Comparison of ENCODE assay signal across 9 cellular contexts in genomic region chr12:753401-754237, GRCh38. TPM values are rescaled to one million over a fixed set of nuclear protein-coding genes. Genes with fewer than 3 reads are reported as not detected.
DNase-seq lines count a peak whose midpoint lies in the region; ATAC-seq, FAIRE-seq and TF ChIP-seq lines count a peak whose summit lies in the region.
"Had no signal": no experiment of that assay in that cellular context is flagged by ENCODE, and none has a peak within 500 bp of the region (broad histone marks: within the 10 kb centered on the region; RNA-seq: fewer than 3 reads in every experiment).

No MANE protein-coding gene starts in this region.

- TF ChIP-seq CTCF in K562 (IDR thresholded peaks at IDR 0.05 in 2 of 3, conservative IDR thresholded peaks at IDR 0.05 in 1 of 3; ENCODE audit: insufficient read depth in 2 of 3, low read depth in 1 of 3, low read length in 3 of 3) (0 out of 6 replicates have a peak, but pooled peaks of 1 of the 3 experiments have one; percentile 38), spleen (IDR thresholded peaks at IDR 0.05 in 8 of 11, conservative IDR thresholded peaks at IDR 0.05 in 3 of 11) (peak in 5 of 11 experiments; percentile 14 to 42 (median 30))

- peak overlapping the region; percentile 61 for H3K4me3 ChIP-seq in K562
- H3K4me3 ChIP-seq in spleen = peak overlapping the region; percentile 70 to 89 (median 79)

- no peaks in the 10 kb centered on the region for H3K9me1 ChIP-seq in K562 (ENCODE audit: control insufficient read depth, insufficient read depth, low read length)

- H3K9me3 Mint-ChIP-seq in immature natural killer cell = no peaks in the 10 kb centered on the region

- TF ChIP-seq POLR2A in K562 (conservative IDR thresholded peaks at IDR 0.05) (no peak), spleen (IDR thresholded peaks at IDR 0.05) (no peak)

- ATAC-seq in HG03095 (IDR thresholded peaks at IDR 0.05; ENCODE audit: unreplicated experiment) (peak; percentile 4), K562 (peak; percentile 48)

- under 1% methylated on average over 46 of the region's 81 CpGs for WGBS in K562 (ENCODE audit: insufficient coverage, low coverage, missing lambda C conversion rate)
- WGBS in spleen, 5 donors = 0 to 1% (median 0%) methylated on average over 32 to 81 of the region's 81 CpGs

- H3K27ac Mint-ChIP-seq in immature natural killer cell = peak overlapping the region; percentile 89 to 94 (median 91)

- peaks cover 40 to 48% of the 10 kb centered on the region in 2 donors for H3K4me1 Mint-ChIP-seq in immature natural killer cell

- H3K9ac ChIP-seq in K562 (ENCODE audit: insufficient read depth in 1 of 2, low read depth in 2 of 2, low read length in 2 of 2) = peak overlapping the region; percentile 71 to 96

- H3K9me3 ChIP-seq in K562 (replicated peaks; ENCODE audit: control insufficient read depth, insufficient read depth, low read depth, low read length) = no peaks in the 10 kb centered on the region
- no peaks in the 10 kb centered on the region for H3K9me3 ChIP-seq in spleen

- peaks cover 0 to 1% (median 0%) of the 10 kb centered on the region in 3 donors for H3K36me3 Mint-ChIP-seq in immature natural killer cell

- CTCF ChIA-PET in K562 (lab: Yijun Ruan, JAX; ENCODE audit: low intra/inter-chr PET ratio) = interaction anchor here (0.6 kb wide), 1 partner anchor 843 kb away, joined by 4 read pairs; no protein-coding TSS in a partner anchor

- no peak for TF ChIP-seq EP300 in K562 (IDR thresholded peaks at IDR 0.05; ENCODE audit: low read length)

- H3K27ac ChIP-seq in K562 (ENCODE audit: extremely low read depth, low read depth, low read length) (peak overlapping the region; percentile 79), spleen (peak overlapping the region; percentile 85 to 100 (median 98))

- H3K36me3 ChIP-seq in K562 (ENCODE audit: control insufficient read depth, insufficient read depth, low read length) (peaks cover 4% of the 10 kb centered on the region; the same call in 1 of the 3 replicates), spleen (no peaks in the 10 kb centered on the region)

- no peak for TF ChIP-seq RAD21 in K562 (CRISPR knock-in tag; conservative IDR thresholded peaks at IDR 0.05 in 1 of 2, IDR thresholded peaks at IDR 0.05 in 1 of 2)

- BruUV-seq in K562 (replicated peaks; lab: Mats Ljungman, UMichigan) = no TSS peak

- intact Hi-C loops in K562 (cut with micrococcal nuclease) = loop anchor here (5.0 kb wide), 1 partner anchor 59 kb away; no protein-coding TSS in a partner anchor
- intact Hi-C loops in spleen (cut with DNase I; ENCODE audit: low total_unique reads) = loop anchor here (10.0 kb wide), 3 partner anchors 51 to 179 kb away; no protein-coding TSS in a partner anchor

- DNase-seq in DMS 273 (lab: John Stamatoyannopoulos, UW; ENCODE audit: unreplicated experiment) = peak; percentile 63
- DNase-seq in DMS 273 treated with DMSO at 0.1 percent for 48 hours (lab: John Stamatoyannopoulos, UW) = no peak
- peak; percentile 23 to 56 (median 40) for DNase-seq in T-helper 1 cell
- peak; percentile 17 to 44 (median 26) for DNase-seq in K562 (ENCODE audit: extremely low read depth in 1 of 4, low spot score in 3 of 4)
- peak; percentile 49 to 53 (median 50) for DNase-seq in immature natural killer cell
- DNase-seq in spleen = peak; percentile 92
- no peak for DNase-seq in NCI-H2196 treated with DMSO at 0.1 percent for 48 hours (lab: John Stamatoyannopoulos, UW; ENCODE audit: unreplicated experiment)

- H3K27me3 ChIP-seq in K562 (ENCODE audit: control insufficient read depth in 2 of 2, insufficient read depth in 2 of 2, low read length in 2 of 2) (no peaks in the 10 kb centered on the region), spleen (replicated peaks in 1 of 7) (no peaks in the 10 kb centered on the region)

- peak overlapping the region; percentile 86 for H3K4me2 ChIP-seq in K562 (ENCODE audit: insufficient read depth, low read length)

- H2AFZ ChIP-seq in K562 (ENCODE audit: low read depth, low read length) = no peak overlapping the region

- peaks cover 74% of the 10 kb centered on the region for H3K79me2 ChIP-seq in K562 (ENCODE audit: control insufficient read depth, insufficient read depth, low read length)

- H4K20me1 ChIP-seq in K562 (replicated peaks; ENCODE audit: control insufficient read depth, insufficient read depth, low read length) = peaks cover 19% of the 10 kb centered on the region

- H3K27me3 Mint-ChIP-seq in immature natural killer cell (ENCODE audit: low read depth in 3 of 3) = peaks cover 0 to 8% (median 0%) of the 10 kb centered on the region in 3 donors

- POLR2A ChIA-PET in K562 (lab: Yijun Ruan, JAX) = interaction anchor here (1.0 to 2.7 kb wide), 4 partner anchors 16 to 175 kb away, joined by 3 to 10 read pairs (median 4); no protein-coding TSS in a partner anchor

- in situ Hi-C loops in K562 (cut with MboI) = loop anchor here (5.0 kb wide), 1 partner anchor 181 kb away; no protein-coding TSS in a partner anchor

- FAIRE-seq in K562 (lab: Jason Lieb, UNC) = no peak
- FAIRE-seq: A204.1 had no signal

- H3K4me1 ChIP-seq in K562 (replicated peaks in 1 of 2; ENCODE audit: control insufficient read depth in 2 of 2, insufficient read depth in 2 of 2, low read length in 2 of 2) = peaks cover 8 to 24% of the 10 kb centered on the region in 2 experiments; a peak in 4 of 5 replicates
- peaks cover 22 to 75% (median 57%) of the 10 kb centered on the region in 6 donors for H3K4me1 ChIP-seq in spleen

- H3K4me3 Mint-ChIP-seq in immature natural killer cell = peak overlapping the region; percentile 83 to 98 (median 92)

TF ChIP-seq in K562, 482 proteins besides CTCF, POLR2A, EP300 and RAD21 (continues in another document):
- no peak for TF ChIP-seq FOXK1 (CRISPR knock-in tag; IDR thresholded peaks at IDR 0.05; ENCODE audit: borderline replicate concordance)
- TF ChIP-seq ZFP1 (CRISPR knock-in tag; IDR thresholded peaks at IDR 0.05) = no peak
- TF ChIP-seq NRF1 (conservative IDR thresholded peaks at IDR 0.05 in 1 of 2, IDR thresholded peaks at IDR 0.05 in 1 of 2) = 0 out of 4 replicates have a peak, but pooled peaks of 1 of the 2 experiments have one; percentile 17
- no peak for TF ChIP-seq DNMT1 (IDR thresholded peaks at IDR 0.05)
- no peak for TF ChIP-seq FOXP1 (CRISPR knock-in tag; IDR thresholded peaks at IDR 0.05)
- TF ChIP-seq CHD1 (IDR thresholded peaks at IDR 0.05; ENCODE audit: low read length) = peak; percentile 55
- no peak for TF ChIP-seq TRIM28 (IDR thresholded peaks at IDR 0.05)
- TF ChIP-seq KAT7 (CRISPR knock-in tag; IDR thresholded peaks at IDR 0.05; ENCODE audit: borderline replicate concordance) = 0 out of 2 replicates have a peak, but pooled peaks have one; percentile 24
- TF ChIP-seq ZNF140 (CRISPR knock-in tag; IDR thresholded peaks at IDR 0.05) = no peak
- no peak for TF ChIP-seq THRB (CRISPR knock-in tag; conservative IDR thresholded peaks at IDR 0.05)
- peak; percentile 57; the same call in 1 of the 2 replicates for TF ChIP-seq ZBTB7A (IDR thresholded peaks at IDR 0.05; ENCODE audit: borderline replicate concordance, control insufficient read depth, low read depth, low read length)
- no peak for TF ChIP-seq ZNF589 (CRISPR knock-in tag; IDR thresholded peaks at IDR 0.05; ENCODE audit: low read depth)
- TF ChIP-seq SP1 (CRISPR knock-in tag; IDR thresholded peaks at IDR 0.05) = peak; percentile 28
- no peak for TF ChIP-seq ZKSCAN3 (CRISPR knock-in tag; IDR thresholded peaks at IDR 0.05)
- TF ChIP-seq MAZ (CRISPR knock-in tag; conservative IDR thresholded peaks at IDR 0.05 in 1 of 2, IDR thresholded peaks at IDR 0.05 in 1 of 2) = peak in 1 of 2 experiments; percentile 40; a peak in 1 of 4 replicates
- TF ChIP-seq RBBP5 (IDR thresholded peaks at IDR 0.05; ENCODE audit: borderline replicate concordance, insufficient read depth, low read length, poor library complexity, severe bottlenecking) = peak; percentile 79

RNA-seq across cellular contexts. Expression of gene WNK1, which starts 1.2 kb away (rescaled TPM):
- 107 and 268 TPM in 2 replicates for total RNA-seq in K562 (2011; cell fraction: chromatin; rRNA removed; ENCODE audit: low replicate concordance)
- 59.2 and 97.8 TPM in 2 replicates for total RNA-seq in K562 (2011; cell fraction: nucleolus; rRNA removed)
- 150 and 213 TPM in 2 replicates for total RNA-seq in K562 (2011; cell fraction: nucleoplasm; rRNA removed)
- 21.4 and 24.7 TPM in 2 replicates for total RNA-seq in K562 (2014; rRNA removed)
- 32.5 and 33.3 TPM in 2 replicates for total RNA-seq in K562 (2014; rRNA removed; fragmentation: Illumina TruSeq; extraction: Trizol)
- 32.0 and 37.2 TPM in 2 replicates for total RNA-seq in K562 (2015; rRNA removed; fragmentation: Illumina TruSeq; extraction: Trizol)
- total RNA-seq in K562 (2021) = 59.1 and 73.9 TPM in 2 replicates
- 30.8 and 31.0 TPM in 2 replicates for polyA plus RNA-seq in K562 (2011; rRNA removed)
- polyA plus RNA-seq in K562 (2011; cell fraction: cytosol; rRNA removed) = 46.3 and 55.3 TPM in 2 replicates
- polyA plus RNA-seq in K562 (2011; cell fraction: nucleus; rRNA removed) = 48.7 and 67.8 TPM in 2 replicates
- 48.1 and 51.9 TPM in 2 replicates for polyA plus RNA-seq in K562 (2012)
- 62.6 and 66.0 TPM in 2 replicates for polyA plus RNA-seq in K562 (2014; fragmentation: Illumina TruSeq; extraction: Trizol)
- 10 to 100 TPM in 1 of 2 experiments, 1 to 10 TPM in 1; 4.3 to 13.2 TPM for polyA plus RNA-seq in K562 (2014; fragmentation: Nextera tagmentation; extraction: Ambion mirVana)
- polyA plus RNA-seq in K562 (2014; rRNA removed) = 27.2 and 30.8 TPM in 2 replicates
- 109 and 110 TPM in 2 replicates for polyA minus RNA-seq in K562 (2011; rRNA and poly(A)+ RNA removed)
- 116 and 128 TPM in 2 replicates for polyA minus RNA-seq in K562 (2011; cell fraction: cytosol; rRNA and poly(A)+ RNA removed)
- polyA minus RNA-seq in K562 (2011; cell fraction: nucleus; rRNA and poly(A)+ RNA removed) = 73.6 and 96.6 TPM in 2 replicates
- polyA plus RNA-seq in immature natural killer cell = 10 to 100 TPM in 1 of 3 donors, 1 to 10 TPM in 2; 7.5 to 46.5 (median 8.6) TPM
- total RNA-seq in spleen = 100 to 1,000 TPM; 188 to 261 (median 219) TPM
- 10 to 100 TPM in 2 of 3 donors, 1 to 10 TPM in 1; 8.8 to 18.9 (median 10.6) TPM for polyA plus RNA-seq in spleen

Comparison
In these comparisons a context has a peak if more than half of its experiments do, and no peak if none do; other contexts are left out.
1. DNase-seq: peak in DMS 273 (single experiment), T-helper 1 cell (5 of 5), K562 (4 of 4), immature natural killer cell (3 of 3) and spleen (single experiment); none in DMS 273 treated with DMSO at 0.1 percent for 48 hours (single experiment) and NCI-H2196 treated with DMSO at 0.1 percent for 48 hours (single experiment).